ENCODE assay signal across 1 cellular context in the genomic region with DNA sequence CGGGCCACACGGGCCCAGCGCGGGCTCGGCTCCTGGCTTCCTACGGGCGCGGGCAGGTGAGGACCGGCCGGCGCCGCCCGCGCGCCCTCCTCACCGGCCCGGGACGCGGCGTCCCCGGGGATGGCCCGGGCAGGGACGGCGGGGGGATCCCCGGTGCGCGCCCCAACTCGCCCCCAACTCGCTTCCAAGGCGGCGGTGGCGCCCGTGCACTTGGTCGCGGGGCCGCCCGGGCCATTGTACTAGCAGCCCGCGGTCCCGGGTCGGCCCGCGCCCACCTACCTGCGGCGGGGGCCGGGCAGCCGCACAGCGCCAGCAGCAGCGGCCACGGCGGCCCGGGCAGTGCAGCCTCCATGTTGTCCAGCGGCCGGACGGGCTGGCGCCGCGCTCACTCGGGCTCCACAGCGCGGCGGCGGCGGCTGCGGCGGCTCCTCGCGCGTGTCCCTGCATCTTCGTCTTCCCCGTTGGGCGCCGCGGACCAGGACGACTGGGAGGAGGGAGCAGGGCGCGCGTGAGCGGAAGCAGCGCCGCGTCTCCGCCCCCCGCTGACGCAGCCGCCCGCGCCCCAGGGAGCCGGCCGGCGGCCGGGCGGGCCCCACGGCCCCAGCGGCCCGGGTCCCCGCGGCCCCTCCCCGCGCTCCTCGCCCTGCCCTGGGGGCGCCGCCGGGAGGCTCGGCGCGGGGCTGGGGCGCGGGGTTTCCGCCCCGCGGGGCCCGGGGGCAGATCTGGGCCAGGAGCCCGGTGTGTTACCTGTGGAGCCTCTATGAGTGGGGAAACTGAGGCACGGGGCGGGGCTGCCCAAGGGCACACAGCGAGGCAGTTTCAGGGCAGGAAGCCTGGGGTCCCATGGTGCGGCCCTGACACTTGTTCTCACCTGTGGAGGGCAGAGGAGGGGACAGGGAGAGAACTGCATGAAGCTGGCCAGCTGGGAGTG.
TF ChIP-seq lines count a peak whose summit lies in the region.

No MANE protein-coding gene starts in this region.

TF ChIP-seq in HCT116, 20 proteins besides CTCF, POLR2A, EP300 and RAD21:
- TF ChIP-seq, protein P1, sequence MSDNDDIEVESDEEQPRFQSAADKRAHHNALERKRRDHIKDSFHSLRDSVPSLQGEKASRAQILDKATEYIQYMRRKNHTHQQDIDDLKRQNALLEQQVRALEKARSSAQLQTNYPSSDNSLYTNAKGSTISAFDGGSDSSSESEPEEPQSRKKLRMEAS (IDR thresholded peaks at IDR 0.05), result no peak; the same call in 1 of the 2 replicates
- TF ChIP-seq ZBTB33 (IDR thresholded peaks at IDR 0.05; ENCODE audit: extremely low read depth, insufficient replicate concordance, low read length) (no peak), SIN3A (IDR thresholded peaks at IDR 0.05; ENCODE audit: low read depth) (no peak; the same call in 1 of the 2 replicates), ELF1 (IDR thresholded peaks at IDR 0.05; ENCODE audit: borderline replicate concordance, low read depth) (no peak), EZH2phosphoT487 (IDR thresholded peaks at IDR 0.05; ENCODE audit: borderline replicate concordance) (no peak), POLR2AphosphoS5 (IDR thresholded peaks at IDR 0.05; ENCODE audit: low read depth, low read length) (peak; percentile 60), ZFX (IDR thresholded peaks at IDR 0.05) (peak; percentile 82), JUND (IDR thresholded peaks at IDR 0.05) (no peak)
